8 cellular contexts compared by ENCODE assay signal in the genomic region with DNA sequence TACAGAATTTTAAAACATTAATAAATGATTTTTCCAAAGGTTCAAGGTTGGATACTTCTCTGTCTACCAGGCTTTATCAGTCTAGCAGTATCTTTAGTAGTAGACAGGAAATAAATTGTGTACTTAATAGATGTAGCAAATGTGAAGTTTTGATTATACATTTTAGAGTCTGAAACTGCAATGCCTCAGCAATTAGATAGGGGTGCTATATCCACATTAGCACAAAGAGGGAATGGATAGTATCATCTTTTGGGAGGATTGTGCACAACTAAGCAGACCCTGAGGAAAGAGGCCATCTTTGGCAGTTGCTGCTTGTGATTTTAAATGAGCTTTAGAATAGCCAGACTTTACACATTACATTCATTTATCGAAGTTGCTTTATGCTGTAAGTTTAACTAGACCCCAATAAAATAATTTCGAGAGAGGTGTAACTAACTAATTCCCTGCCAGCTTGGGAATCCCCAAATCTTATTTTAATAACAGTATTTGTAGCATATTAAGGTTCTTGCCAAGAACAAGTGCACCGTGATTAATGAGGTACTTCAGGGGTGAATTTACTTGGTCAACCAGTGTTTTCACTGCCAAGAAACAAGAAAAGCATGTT. TPM values are rescaled to one million over a fixed set of nuclear protein-coding genes. Genes with fewer than 3 reads are reported as not detected.
A peak's percentile ranks its signal among the peaks of the same experiment; 100 is the strongest.
DNase-seq lines count a peak whose midpoint lies in the region; ATAC-seq and TF ChIP-seq lines count a peak whose summit lies in the region.

No MANE protein-coding gene starts in this region.

- H2AFZ ChIP-seq in hepatocyte, result no peak overlapping the region

- H3K27ac Mint-ChIP-seq in T-helper 2 cell treated with Interferon-gamma antibody and Interleukin-4, amounts not matched to agents 5 μg/mL and 100 μg/mL, for 36 hours, result no peak overlapping the region

- no peaks in the 10 kb centered on the region for H3K27me3 Mint-ChIP-seq in T-helper 2 cell treated with Interferon-gamma antibody and Interleukin-4, amounts not matched to agents 5 μg/mL and 100 μg/mL, for 36 hours (ENCODE audit: low read depth)

- intact Hi-C loops in left colon (cut with DNase I, micrococcal nuclease), result no loop called here

- H3K27ac ChIP-seq in hepatocyte, result no peak overlapping the region

- in situ Hi-C loops in KBM-7 (cut with MboI; ENCODE audit: low pct_unique_long_range_greater_than_20kb, low sequenced_read_pairs), result loop anchor here (25.0 kb wide), 1 partner anchor 513 kb away; no protein-coding TSS in a partner anchor

- no peaks in the 10 kb centered on the region for H4K20me1 ChIP-seq in hepatocyte (ENCODE audit: insufficient read depth, poor library complexity, severe bottlenecking)

- H3K4me1 Mint-ChIP-seq in T-helper 2 cell treated with Interferon-gamma antibody and Interleukin-4, amounts not matched to agents 5 μg/mL and 100 μg/mL, for 36 hours (ENCODE audit: low read depth), result peaks cover 48% of the 10 kb centered on the region

- no peaks in the 10 kb centered on the region for H3K9me2 ChIP-seq in hepatocyte (replicated peaks; ENCODE audit: insufficient read depth)

- no peak for ATAC-seq in left colon

- no peaks in the 10 kb centered on the region for H3K36me3 ChIP-seq in hepatocyte (replicated peaks; ENCODE audit: insufficient read depth, low read depth)

- peak; percentile 46 for TF ChIP-seq CTCF in hepatocyte (IDR thresholded peaks at IDR 0.05; ENCODE audit: poor library complexity)

- no peaks in the 10 kb centered on the region for H3K79me2 ChIP-seq in hepatocyte

- no peaks in the 10 kb centered on the region for H3K9me3 ChIP-seq in hepatocyte (ENCODE audit: low read depth)

- DNase-seq in DMS53 (lab: John Stamatoyannopoulos, UW) (peak; percentile 78), KBM-7 (peak; percentile 70), hepatocyte (ENCODE audit: low spot score) (peak; percentile 9), left colon (no peak), cerebellar cortex (ENCODE audit: low spot score) (no peak)
- no peak for DNase-seq in T-helper 2 cell treated with Interferon-gamma antibody and Interleukin-4, amounts not matched to agents 5 μg/mL and 100 μg/mL, for 36 hours (ENCODE audit: low spot score)
- no peak for DNase-seq in stimulated activated CD4-positive, alpha-beta T cell treated with anti-CD3 and anti-CD28 coated beads, Interleukin-1b, Interleukin-23, amount 100 ng/mL, for 48 hours
- no peak for DNase-seq in activated CD4-positive, alpha-beta T cell treated with anti-CD3 and anti-CD28 coated beads for 4 hours

- peak overlapping the region; percentile 98 for H3K4me2 ChIP-seq in hepatocyte

- peaks cover 16% of the 10 kb centered on the region for H3K4me1 ChIP-seq in hepatocyte (ENCODE audit: insufficient read depth)

- H3K36me3 Mint-ChIP-seq in T-helper 2 cell treated with Interferon-gamma antibody and Interleukin-4, amounts not matched to agents 5 μg/mL and 100 μg/mL, for 36 hours (ENCODE audit: low read depth), result peaks cover 7% of the 10 kb centered on the region

- H3K4me3 ChIP-seq in hepatocyte, result no peak overlapping the region

- H3K27me3 ChIP-seq in hepatocyte, result peaks cover 59% of the 10 kb centered on the region

- H3K4me3 Mint-ChIP-seq in T-helper 2 cell treated with Interferon-gamma antibody and Interleukin-4, amounts not matched to agents 5 μg/mL and 100 μg/mL, for 36 hours, result peak overlapping the region; percentile 11

- no peaks in the 10 kb centered on the region for H3K9me3 Mint-ChIP-seq in T-helper 2 cell treated with Interferon-gamma antibody and Interleukin-4, amounts not matched to agents 5 μg/mL and 100 μg/mL, for 36 hours

- 82% methylated on average over 3 of the region's 3 CpGs for WGBS in hepatocyte (ENCODE audit: low lambda C conversion rate, missing lambda C conversion rate)

RNA-seq across cellular contexts. Expression of gene KCNQ5, which starts 2.8 kb away (rescaled TPM):
- total RNA-seq in hepatocyte (1.6 and 5.5 TPM in 2 replicates), left colon (under 1 TPM in 1 of 2 donors, not detected in 1; 0.47 TPM)
- polyA plus RNA-seq in hepatocyte, result 2.0 and 3.7 TPM in 2 replicates

Comparison
In these comparisons a context has a peak if more than half of its experiments do, and no peak if none do; other contexts are left out.
1. DNase-seq: peak in DMS53 (single experiment), KBM-7 (single experiment) and hepatocyte (single experiment); none in T-helper 2 cell treated with Interferon-gamma antibody and Interleukin-4, amounts not matched to agents 5 μg/mL and 100 μg/mL, for 36 hours (single experiment), stimulated activated CD4-positive, alpha-beta T cell treated with anti-CD3 and anti-CD28 coated beads, Interleukin-1b, Interleukin-23, amount 100 ng/mL, for 48 hours (single experiment), left colon (0 of 2), activated CD4-positive, alpha-beta T cell treated with anti-CD3 and anti-CD28 coated beads for 4 hours (0 of 2) and cerebellar cortex (single experiment).